ENCODE assay signal across 12 cellular contexts in the genomic region with DNA sequence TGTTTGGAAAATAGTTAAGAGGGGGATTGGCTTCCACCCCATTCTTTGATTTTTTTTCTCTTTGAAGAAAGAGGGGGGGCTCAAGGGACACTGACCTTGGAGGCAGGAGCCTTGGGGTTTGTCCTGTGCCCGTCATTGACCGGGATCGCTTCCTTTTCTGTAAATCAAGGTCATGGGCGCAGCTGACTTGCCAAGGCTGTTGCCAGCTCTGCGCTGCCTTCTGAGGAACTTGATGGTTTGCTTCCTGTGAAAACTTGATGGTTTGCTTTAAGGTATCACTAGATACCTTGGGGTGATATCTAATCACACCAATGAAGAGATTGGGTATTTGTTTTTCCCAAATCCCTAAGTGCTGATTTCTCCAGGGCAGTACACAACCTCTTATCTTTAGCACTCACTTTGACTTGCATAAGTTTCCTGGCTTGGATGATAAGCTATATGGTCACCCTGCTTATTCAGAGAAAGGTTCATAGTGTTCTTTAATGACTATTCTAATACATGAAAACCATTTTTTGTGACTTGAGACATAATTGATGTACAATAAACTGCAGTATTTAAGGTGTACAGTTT. TPM values are rescaled to one million over a fixed set of nuclear protein-coding genes. Genes with fewer than 3 reads are reported as not detected.
DNase-seq lines count a peak whose midpoint lies in the region; ATAC-seq and TF ChIP-seq lines count a peak whose summit lies in the region.
"Had no signal": no experiment of that assay in that cellular context is flagged by ENCODE, and none has a peak within 500 bp of the region (broad histone marks: within the 10 kb centered on the region; RNA-seq: fewer than 3 reads in every experiment).

No MANE protein-coding gene starts in this region.

- no peak for TF ChIP-seq POLR2A in stomach (IDR thresholded peaks at IDR 0.05)

- WGBS in stomach, 5 donors, result 41 to 61% (median 49%) methylated on average over 5 of the region's 5 CpGs

- no peak for TF ChIP-seq EP300 in stomach (IDR thresholded peaks at IDR 0.05)

- in situ Hi-C loops in brain microvascular endothelial cell (cut with HindIII; ENCODE audit: low pct_ligation_motif_present, low sequenced_read_pairs), result no loop called here

- no peaks in the 10 kb centered on the region for H3K36me3 ChIP-seq in right atrium auricular region
- H3K36me3 ChIP-seq in stomach, result peaks cover 0 to 6% (median 2%) of the 10 kb centered on the region in 4 donors
- no peaks in the 10 kb centered on the region for H3K36me3 ChIP-seq in brain microvascular endothelial cell (replicated peaks)

- no peak for DNase-seq in activated CD8-positive, alpha-beta memory T cell treated with anti-CD3 and anti-CD28 coated beads, Interleukin-2, amount 10 ng/mL, durations not matched to agents 7 days and 5 days
- DNase-seq in activated CD8-positive, alpha-beta memory T cell treated with anti-CD3 and anti-CD28 coated beads, Interleukin-2, amount 50 U/mL, for 48 hours, result no peak
- DNase-seq in activated B cell treated with CpG ODN at 0.5 μM for 24 hours (no peak), right atrium auricular region (ENCODE audit: low spot score) (no peak), stomach (peak; percentile 86), brain microvascular endothelial cell (no peak)
- DNase-seq in stimulated activated CD4-positive, alpha-beta T cell treated with anti-CD3 and anti-CD28 coated beads, Interleukin-4, amount 100 ng/mL, for 24 hours, result no peak
- DNase-seq: activated gamma-delta T cell, DMS53, trophoblast cell had no signal

- H3K4me3 Mint-ChIP-seq in activated CD8-positive, alpha-beta memory T cell treated with anti-CD3 and anti-CD28 coated beads, Interleukin-2, amount 10 ng/mL, durations not matched to agents 7 days and 5 days, result no peak overlapping the region
- H3K4me3 Mint-ChIP-seq in activated B cell treated with CpG ODN at 0.5 μM for 24 hours, result no peak overlapping the region

- peak overlapping the region; percentile 46 to 71 for H3K27ac ChIP-seq in right atrium auricular region
- peak overlapping the region; percentile 72 to 94 (median 90) for H3K27ac ChIP-seq in stomach
- no peak overlapping the region for H3K27ac ChIP-seq in brain microvascular endothelial cell
- H3K27ac ChIP-seq: SJSA1 had no signal

- H3K9me3 Mint-ChIP-seq in activated CD8-positive, alpha-beta memory T cell treated with anti-CD3 and anti-CD28 coated beads, Interleukin-2, amount 10 ng/mL, durations not matched to agents 7 days and 5 days (ENCODE audit: low read depth), result peaks cover 13% of the 10 kb centered on the region
- H3K9me3 Mint-ChIP-seq in activated B cell treated with CpG ODN at 0.5 μM for 24 hours, result peaks cover 2% of the 10 kb centered on the region

- ATAC-seq in activated CD8-positive, alpha-beta memory T cell treated with anti-CD3 and anti-CD28 coated beads, Interleukin-2, amount 10 ng/mL, durations not matched to agents 7 days and 5 days, result no peak
- ATAC-seq in activated B cell treated with CpG ODN at 0.5 μM for 24 hours (ENCODE audit: low read depth), result no peak
- no peak for ATAC-seq in HG03159 (IDR thresholded peaks at IDR 0.05; ENCODE audit: unreplicated experiment)

- TF ChIP-seq CTCF in activated B cell treated with CpG ODN at 0.5 μM for 24 hours (IDR thresholded peaks at IDR 0.05) (no peak), right atrium auricular region (IDR thresholded peaks at IDR 0.05) (no peak), stomach (IDR thresholded peaks at IDR 0.05) (no peak), brain microvascular endothelial cell (IDR thresholded peaks at IDR 0.05; ENCODE audit: low read depth, low read length, missing control alignments) (no peak)

- peaks cover 55% of the 10 kb centered on the region for H3K4me1 Mint-ChIP-seq in activated CD8-positive, alpha-beta memory T cell treated with anti-CD3 and anti-CD28 coated beads, Interleukin-2, amount 10 ng/mL, durations not matched to agents 7 days and 5 days
- peaks cover 75% of the 10 kb centered on the region for H3K4me1 Mint-ChIP-seq in activated B cell treated with CpG ODN at 0.5 μM for 24 hours

- POLR2A ChIA-PET in activated B cell treated with CpG ODN at 0.5 μM for 24 hours (lab: Charles Lee), result interaction anchor here (0.6 to 1.7 kb wide), 4 partner anchors 9 to 156 kb away, joined by 4 to 8 read pairs (median 4); no protein-coding TSS in a partner anchor

- CTCF ChIA-PET in activated CD8-positive, alpha-beta memory T cell treated with anti-CD3 and anti-CD28 coated beads, Interleukin-2, amount 10 ng/mL, durations not matched to agents 7 days and 5 days (lab: Charles Lee), result interaction anchor here (0.8 to 1.9 kb wide), 6 partner anchors 8 to 33 kb away, joined by 3 to 12 read pairs (median 4); no protein-coding TSS in a partner anchor
- CTCF ChIA-PET in activated B cell treated with CpG ODN at 0.5 μM for 24 hours (lab: Charles Lee), result interaction anchor here (11.5 kb wide), 1 partner anchor 34 kb away, joined by 210 read pairs; no protein-coding TSS in a partner anchor

- H3K27ac Mint-ChIP-seq in activated CD8-positive, alpha-beta memory T cell treated with anti-CD3 and anti-CD28 coated beads, Interleukin-2, amount 10 ng/mL, durations not matched to agents 7 days and 5 days, result peak overlapping the region; percentile 73
- H3K27ac Mint-ChIP-seq in activated B cell treated with CpG ODN at 0.5 μM for 24 hours, result peak overlapping the region; percentile 82

- H3K27me3 Mint-ChIP-seq in activated CD8-positive, alpha-beta memory T cell treated with anti-CD3 and anti-CD28 coated beads, Interleukin-2, amount 10 ng/mL, durations not matched to agents 7 days and 5 days, result no peaks in the 10 kb centered on the region
- no peaks in the 10 kb centered on the region for H3K27me3 Mint-ChIP-seq in activated B cell treated with CpG ODN at 0.5 μM for 24 hours

- H3K4me3 ChIP-seq in right atrium auricular region, result no peak overlapping the region
- H3K4me3 ChIP-seq in stomach, result no peak overlapping the region
- no peak overlapping the region for H3K4me3 ChIP-seq in brain microvascular endothelial cell (ENCODE audit: low read depth, low read length)
- H3K4me3 ChIP-seq: SJSA1 had no signal

- H3K4me1 ChIP-seq in right atrium auricular region (peaks cover 0 to 50% of the 10 kb centered on the region in 2 donors), stomach (peaks cover 47 to 65% (median 54%) of the 10 kb centered on the region in 4 donors)

- H3K27me3 ChIP-seq in right atrium auricular region, result no peaks in the 10 kb centered on the region
- H3K27me3 ChIP-seq in stomach, result no peaks in the 10 kb centered on the region
- H3K27me3 ChIP-seq in brain microvascular endothelial cell (replicated peaks), result no peaks in the 10 kb centered on the region
- H3K27me3 ChIP-seq: SJSA1 had no signal

- intact Hi-C loops in activated B cell treated with CpG ODN at 0.5 μM for 24 hours (cut with micrococcal nuclease) (no loop called here), stomach (cut with DNase I; ENCODE audit: low total_unique reads) (no loop called here)

- H3K36me3 Mint-ChIP-seq in activated CD8-positive, alpha-beta memory T cell treated with anti-CD3 and anti-CD28 coated beads, Interleukin-2, amount 10 ng/mL, durations not matched to agents 7 days and 5 days, result peaks cover 40% of the 10 kb centered on the region
- peaks cover 57% of the 10 kb centered on the region for H3K36me3 Mint-ChIP-seq in activated B cell treated with CpG ODN at 0.5 μM for 24 hours (ENCODE audit: low read depth)

- H3K9me3 ChIP-seq in right atrium auricular region (peaks cover 0 to 17% of the 10 kb centered on the region in 2 donors), stomach (peaks cover 0 to 7% (median 0%) of the 10 kb centered on the region in 4 donors)

RNA-seq across cellular contexts. Expression of gene DGKD, which starts 56.0 kb away (rescaled TPM):
- total RNA-seq in activated CD8-positive, alpha-beta memory T cell treated with anti-CD3 and anti-CD28 coated beads, Interleukin-2, amount 10 ng/mL, durations not matched to agents 7 days and 5 days, result 10 to 100 TPM; 42.3 to 92.4 TPM
- total RNA-seq in activated B cell treated with CpG ODN at 0.5 μM for 24 hours (140 and 188 TPM in 2 replicates), right atrium auricular region (10 to 100 TPM; 18.4 to 40.1 TPM), stomach (100 to 1,000 TPM; 191 to 471 (median 216) TPM)
- 10 to 100 TPM; 21.9 to 85.4 (median 25.2) TPM for polyA plus RNA-seq in stomach
